Comparison of ENCODE assay signal across 1 cellular context in the genomic region with DNA sequence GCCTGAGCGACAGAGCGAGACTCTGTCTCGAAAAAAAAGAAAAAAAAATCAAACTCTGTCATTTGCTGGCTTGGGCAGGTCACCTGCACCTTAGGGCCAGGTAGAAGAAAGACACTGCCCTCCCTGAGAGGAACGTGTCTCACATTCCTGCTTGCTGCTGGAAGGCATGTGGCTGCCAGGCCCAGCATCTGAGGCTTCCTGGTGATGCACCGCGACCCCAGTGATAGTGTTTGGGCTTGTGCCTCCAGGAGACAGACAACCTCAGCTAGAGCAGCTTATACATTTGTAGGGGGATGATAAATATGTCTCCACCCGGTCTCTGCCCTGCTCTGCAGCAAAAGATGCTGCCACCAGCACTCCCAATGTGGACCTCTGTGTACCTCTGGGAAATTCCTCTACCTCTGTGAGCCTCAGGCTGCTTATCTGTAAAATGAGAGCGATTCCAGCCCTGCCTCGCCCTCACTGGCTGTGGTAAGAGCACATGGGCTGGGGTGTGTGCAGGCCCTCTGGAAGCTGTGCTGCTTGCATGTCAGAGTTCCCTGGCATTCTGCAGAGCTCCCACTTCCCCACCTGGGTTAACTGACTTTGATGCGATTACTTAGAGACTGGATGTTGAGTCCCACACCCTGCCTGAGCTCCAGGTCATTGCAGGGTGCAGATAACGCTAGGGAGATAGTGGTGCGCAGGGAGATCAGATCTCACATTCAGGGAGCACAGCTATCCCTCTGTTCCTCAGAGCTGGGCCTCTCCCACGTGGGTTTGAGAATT.
A peak's percentile ranks its signal among the peaks of the same experiment; 100 is the strongest.
TF ChIP-seq lines count a peak whose summit lies in the region.

No MANE protein-coding gene starts in this region.

TF ChIP-seq in K562, 482 proteins besides CTCF, POLR2A, EP300 and RAD21 (continued from another document and continues in another):
- TF ChIP-seq, protein P1, sequence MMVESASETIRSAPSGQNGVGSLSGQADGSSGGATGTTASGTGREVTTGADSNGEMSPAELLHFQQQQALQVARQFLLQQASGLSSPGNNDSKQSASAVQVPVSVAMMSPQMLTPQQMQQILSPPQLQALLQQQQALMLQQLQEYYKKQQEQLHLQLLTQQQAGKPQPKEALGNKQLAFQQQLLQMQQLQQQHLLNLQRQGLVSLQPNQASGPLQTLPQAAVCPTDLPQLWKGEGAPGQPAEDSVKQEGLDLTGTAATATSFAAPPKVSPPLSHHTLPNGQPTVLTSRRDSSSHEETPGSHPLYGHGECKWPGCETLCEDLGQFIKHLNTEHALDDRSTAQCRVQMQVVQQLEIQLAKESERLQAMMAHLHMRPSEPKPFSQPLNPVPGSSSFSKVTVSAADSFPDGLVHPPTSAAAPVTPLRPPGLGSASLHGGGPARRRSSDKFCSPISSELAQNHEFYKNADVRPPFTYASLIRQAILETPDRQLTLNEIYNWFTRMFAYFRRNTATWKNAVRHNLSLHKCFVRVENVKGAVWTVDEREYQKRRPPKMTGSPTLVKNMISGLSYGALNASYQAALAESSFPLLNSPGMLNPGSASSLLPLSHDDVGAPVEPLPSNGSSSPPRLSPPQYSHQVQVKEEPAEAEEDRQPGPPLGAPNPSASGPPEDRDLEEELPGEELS (CRISPR knock-in tag; IDR thresholded peaks at IDR 0.05; ENCODE audit: borderline replicate concordance) = no peak
- TF ChIP-seq ZFP36 (IDR thresholded peaks at IDR 0.05; ENCODE audit: low read depth, low read length, partially characterized antibody) (no peak), RCOR1 (IDR thresholded peaks at IDR 0.05; ENCODE audit: borderline replicate concordance in 1 of 2, low read depth in 2 of 2, low read length in 2 of 2) (peak in 1 of 2 experiments; percentile 45; a peak in 1 of 4 replicates), SP2 (IDR thresholded peaks at IDR 0.05; ENCODE audit: extremely low read depth, low read depth, low read length, poor library complexity, severe bottlenecking) (no peak), SMAD1 (IDR thresholded peaks at IDR 0.05; ENCODE audit: low read depth, low read length, partially characterized antibody) (no peak), ZBTB7A (IDR thresholded peaks at IDR 0.05; ENCODE audit: borderline replicate concordance, control insufficient read depth, low read depth, low read length) (no peak), SAFB (IDR thresholded peaks at IDR 0.05; ENCODE audit: borderline replicate concordance, low read depth, low read length) (no peak), MECOM (CRISPR knock-in tag; IDR thresholded peaks at IDR 0.05) (no peak), CBX1 (IDR thresholded peaks at IDR 0.05; ENCODE audit: low read depth) (no peak), ILK (tag; IDR thresholded peaks at IDR 0.05; ENCODE audit: borderline replicate concordance, low read depth) (no peak), SNIP1 (IDR thresholded peaks at IDR 0.05; ENCODE audit: low read depth) (no peak), NCOA2 (IDR thresholded peaks at IDR 0.05; ENCODE audit: partially characterized antibody in 2 of 2) (no peak), RUNX1 (IDR thresholded peaks at IDR 0.05; ENCODE audit: low read depth) (no peak), TCF3 (CRISPR knock-in tag; IDR thresholded peaks at IDR 0.05) (no peak), MCM5 (IDR thresholded peaks at IDR 0.05; ENCODE audit: low read depth) (no peak), ZNF143 (CRISPR knock-in tag; IDR thresholded peaks at IDR 0.05) (no peak), CBFA2T3 (IDR thresholded peaks at IDR 0.05) (no peak), SIX5 (IDR thresholded peaks at IDR 0.05; ENCODE audit: borderline replicate concordance in 1 of 2, insufficient read depth in 1 of 2, low read depth in 1 of 2, low read length in 2 of 2) (no peak), CREM (IDR thresholded peaks at IDR 0.05; ENCODE audit: low read depth) (no peak), NR2F6 (CRISPR knock-in tag; IDR thresholded peaks at IDR 0.05) (no peak), ZC3H8 (IDR thresholded peaks at IDR 0.05) (no peak), NCOR1 (IDR thresholded peaks at IDR 0.05) (no peak)
- TF ChIP-seq, protein P2, sequence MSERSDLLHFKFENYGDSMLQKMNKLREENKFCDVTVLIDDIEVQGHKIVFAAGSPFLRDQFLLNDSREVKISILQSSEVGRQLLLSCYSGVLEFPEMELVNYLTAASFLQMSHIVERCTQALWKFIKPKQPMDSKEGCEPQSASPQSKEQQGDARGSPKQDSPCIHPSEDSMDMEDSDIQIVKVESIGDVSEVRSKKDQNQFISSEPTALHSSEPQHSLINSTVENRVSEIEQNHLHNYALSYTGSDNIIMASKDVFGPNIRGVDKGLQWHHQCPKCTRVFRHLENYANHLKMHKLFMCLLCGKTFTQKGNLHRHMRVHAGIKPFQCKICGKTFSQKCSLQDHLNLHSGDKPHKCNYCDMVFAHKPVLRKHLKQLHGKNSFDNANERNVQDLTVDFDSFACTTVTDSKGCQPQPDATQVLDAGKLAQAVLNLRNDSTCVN (CRISPR knock-in tag; IDR thresholded peaks at IDR 0.05) = no peak
- TF ChIP-seq, protein P3, sequence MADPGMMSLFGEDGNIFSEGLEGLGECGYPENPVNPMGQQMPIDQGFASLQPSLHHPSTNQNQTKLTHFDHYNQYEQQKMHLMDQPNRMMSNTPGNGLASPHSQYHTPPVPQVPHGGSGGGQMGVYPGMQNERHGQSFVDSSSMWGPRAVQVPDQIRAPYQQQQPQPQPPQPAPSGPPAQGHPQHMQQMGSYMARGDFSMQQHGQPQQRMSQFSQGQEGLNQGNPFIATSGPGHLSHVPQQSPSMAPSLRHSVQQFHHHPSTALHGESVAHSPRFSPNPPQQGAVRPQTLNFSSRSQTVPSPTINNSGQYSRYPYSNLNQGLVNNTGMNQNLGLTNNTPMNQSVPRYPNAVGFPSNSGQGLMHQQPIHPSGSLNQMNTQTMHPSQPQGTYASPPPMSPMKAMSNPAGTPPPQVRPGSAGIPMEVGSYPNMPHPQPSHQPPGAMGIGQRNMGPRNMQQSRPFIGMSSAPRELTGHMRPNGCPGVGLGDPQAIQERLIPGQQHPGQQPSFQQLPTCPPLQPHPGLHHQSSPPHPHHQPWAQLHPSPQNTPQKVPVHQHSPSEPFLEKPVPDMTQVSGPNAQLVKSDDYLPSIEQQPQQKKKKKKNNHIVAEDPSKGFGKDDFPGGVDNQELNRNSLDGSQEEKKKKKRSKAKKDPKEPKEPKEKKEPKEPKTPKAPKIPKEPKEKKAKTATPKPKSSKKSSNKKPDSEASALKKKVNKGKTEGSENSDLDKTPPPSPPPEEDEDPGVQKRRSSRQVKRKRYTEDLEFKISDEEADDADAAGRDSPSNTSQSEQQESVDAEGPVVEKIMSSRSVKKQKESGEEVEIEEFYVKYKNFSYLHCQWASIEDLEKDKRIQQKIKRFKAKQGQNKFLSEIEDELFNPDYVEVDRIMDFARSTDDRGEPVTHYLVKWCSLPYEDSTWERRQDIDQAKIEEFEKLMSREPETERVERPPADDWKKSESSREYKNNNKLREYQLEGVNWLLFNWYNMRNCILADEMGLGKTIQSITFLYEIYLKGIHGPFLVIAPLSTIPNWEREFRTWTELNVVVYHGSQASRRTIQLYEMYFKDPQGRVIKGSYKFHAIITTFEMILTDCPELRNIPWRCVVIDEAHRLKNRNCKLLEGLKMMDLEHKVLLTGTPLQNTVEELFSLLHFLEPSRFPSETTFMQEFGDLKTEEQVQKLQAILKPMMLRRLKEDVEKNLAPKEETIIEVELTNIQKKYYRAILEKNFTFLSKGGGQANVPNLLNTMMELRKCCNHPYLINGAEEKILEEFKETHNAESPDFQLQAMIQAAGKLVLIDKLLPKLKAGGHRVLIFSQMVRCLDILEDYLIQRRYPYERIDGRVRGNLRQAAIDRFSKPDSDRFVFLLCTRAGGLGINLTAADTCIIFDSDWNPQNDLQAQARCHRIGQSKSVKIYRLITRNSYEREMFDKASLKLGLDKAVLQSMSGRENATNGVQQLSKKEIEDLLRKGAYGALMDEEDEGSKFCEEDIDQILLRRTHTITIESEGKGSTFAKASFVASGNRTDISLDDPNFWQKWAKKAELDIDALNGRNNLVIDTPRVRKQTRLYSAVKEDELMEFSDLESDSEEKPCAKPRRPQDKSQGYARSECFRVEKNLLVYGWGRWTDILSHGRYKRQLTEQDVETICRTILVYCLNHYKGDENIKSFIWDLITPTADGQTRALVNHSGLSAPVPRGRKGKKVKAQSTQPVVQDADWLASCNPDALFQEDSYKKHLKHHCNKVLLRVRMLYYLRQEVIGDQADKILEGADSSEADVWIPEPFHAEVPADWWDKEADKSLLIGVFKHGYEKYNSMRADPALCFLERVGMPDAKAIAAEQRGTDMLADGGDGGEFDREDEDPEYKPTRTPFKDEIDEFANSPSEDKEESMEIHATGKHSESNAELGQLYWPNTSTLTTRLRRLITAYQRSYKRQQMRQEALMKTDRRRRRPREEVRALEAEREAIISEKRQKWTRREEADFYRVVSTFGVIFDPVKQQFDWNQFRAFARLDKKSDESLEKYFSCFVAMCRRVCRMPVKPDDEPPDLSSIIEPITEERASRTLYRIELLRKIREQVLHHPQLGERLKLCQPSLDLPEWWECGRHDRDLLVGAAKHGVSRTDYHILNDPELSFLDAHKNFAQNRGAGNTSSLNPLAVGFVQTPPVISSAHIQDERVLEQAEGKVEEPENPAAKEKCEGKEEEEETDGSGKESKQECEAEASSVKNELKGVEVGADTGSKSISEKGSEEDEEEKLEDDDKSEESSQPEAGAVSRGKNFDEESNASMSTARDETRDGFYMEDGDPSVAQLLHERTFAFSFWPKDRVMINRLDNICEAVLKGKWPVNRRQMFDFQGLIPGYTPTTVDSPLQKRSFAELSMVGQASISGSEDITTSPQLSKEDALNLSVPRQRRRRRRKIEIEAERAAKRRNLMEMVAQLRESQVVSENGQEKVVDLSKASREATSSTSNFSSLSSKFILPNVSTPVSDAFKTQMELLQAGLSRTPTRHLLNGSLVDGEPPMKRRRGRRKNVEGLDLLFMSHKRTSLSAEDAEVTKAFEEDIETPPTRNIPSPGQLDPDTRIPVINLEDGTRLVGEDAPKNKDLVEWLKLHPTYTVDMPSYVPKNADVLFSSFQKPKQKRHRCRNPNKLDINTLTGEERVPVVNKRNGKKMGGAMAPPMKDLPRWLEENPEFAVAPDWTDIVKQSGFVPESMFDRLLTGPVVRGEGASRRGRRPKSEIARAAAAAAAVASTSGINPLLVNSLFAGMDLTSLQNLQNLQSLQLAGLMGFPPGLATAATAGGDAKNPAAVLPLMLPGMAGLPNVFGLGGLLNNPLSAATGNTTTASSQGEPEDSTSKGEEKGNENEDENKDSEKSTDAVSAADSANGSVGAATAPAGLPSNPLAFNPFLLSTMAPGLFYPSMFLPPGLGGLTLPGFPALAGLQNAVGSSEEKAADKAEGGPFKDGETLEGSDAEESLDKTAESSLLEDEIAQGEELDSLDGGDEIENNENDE (IDR thresholded peaks at IDR 0.05; ENCODE audit: low read depth, low read length) = no peak
- TF ChIP-seq, protein P4, sequence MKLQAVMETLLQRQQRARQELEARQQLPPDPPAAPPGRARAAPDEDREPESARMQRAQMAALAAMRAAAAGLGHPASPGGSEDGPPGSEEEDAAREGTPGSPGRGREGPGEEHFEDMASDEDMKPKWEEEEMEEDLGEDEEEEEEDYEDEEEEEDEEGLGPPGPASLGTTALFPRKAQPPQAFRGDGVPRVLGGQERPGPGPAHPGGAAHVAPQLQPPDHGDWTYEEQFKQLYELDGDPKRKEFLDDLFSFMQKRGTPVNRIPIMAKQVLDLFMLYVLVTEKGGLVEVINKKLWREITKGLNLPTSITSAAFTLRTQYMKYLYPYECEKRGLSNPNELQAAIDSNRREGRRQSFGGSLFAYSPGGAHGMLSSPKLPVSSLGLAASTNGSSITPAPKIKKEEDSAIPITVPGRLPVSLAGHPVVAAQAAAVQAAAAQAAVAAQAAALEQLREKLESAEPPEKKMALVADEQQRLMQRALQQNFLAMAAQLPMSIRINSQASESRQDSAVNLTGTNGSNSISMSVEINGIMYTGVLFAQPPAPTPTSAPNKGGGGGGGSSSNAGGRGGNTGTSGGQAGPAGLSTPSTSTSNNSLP (IDR thresholded peaks at IDR 0.05; ENCODE audit: borderline replicate concordance, low read depth, low read length) = no peak
- TF ChIP-seq, protein P5, sequence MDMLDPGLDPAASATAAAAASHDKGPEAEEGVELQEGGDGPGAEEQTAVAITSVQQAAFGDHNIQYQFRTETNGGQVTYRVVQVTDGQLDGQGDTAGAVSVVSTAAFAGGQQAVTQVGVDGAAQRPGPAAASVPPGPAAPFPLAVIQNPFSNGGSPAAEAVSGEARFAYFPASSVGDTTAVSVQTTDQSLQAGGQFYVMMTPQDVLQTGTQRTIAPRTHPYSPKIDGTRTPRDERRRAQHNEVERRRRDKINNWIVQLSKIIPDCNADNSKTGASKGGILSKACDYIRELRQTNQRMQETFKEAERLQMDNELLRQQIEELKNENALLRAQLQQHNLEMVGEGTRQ (CRISPR knock-in tag; IDR thresholded peaks at IDR 0.05) = 0 out of 2 replicates have a peak, but pooled peaks have one; percentile 19
- TF ChIP-seq, protein P6, sequence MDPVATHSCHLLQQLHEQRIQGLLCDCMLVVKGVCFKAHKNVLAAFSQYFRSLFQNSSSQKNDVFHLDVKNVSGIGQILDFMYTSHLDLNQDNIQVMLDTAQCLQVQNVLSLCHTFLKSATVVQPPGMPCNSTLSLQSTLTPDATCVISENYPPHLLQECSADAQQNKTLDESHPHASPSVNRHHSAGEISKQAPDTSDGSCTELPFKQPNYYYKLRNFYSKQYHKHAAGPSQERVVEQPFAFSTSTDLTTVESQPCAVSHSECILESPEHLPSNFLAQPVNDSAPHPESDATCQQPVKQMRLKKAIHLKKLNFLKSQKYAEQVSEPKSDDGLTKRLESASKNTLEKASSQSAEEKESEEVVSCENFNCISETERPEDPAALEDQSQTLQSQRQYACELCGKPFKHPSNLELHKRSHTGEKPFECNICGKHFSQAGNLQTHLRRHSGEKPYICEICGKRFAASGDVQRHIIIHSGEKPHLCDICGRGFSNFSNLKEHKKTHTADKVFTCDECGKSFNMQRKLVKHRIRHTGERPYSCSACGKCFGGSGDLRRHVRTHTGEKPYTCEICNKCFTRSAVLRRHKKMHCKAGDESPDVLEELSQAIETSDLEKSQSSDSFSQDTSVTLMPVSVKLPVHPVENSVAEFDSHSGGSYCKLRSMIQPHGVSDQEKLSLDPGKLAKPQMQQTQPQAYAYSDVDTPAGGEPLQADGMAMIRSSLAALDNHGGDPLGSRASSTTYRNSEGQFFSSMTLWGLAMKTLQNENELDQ (CRISPR knock-in tag; IDR thresholded peaks at IDR 0.05; ENCODE audit: borderline replicate concordance) = no peak
- TF ChIP-seq, protein P7, sequence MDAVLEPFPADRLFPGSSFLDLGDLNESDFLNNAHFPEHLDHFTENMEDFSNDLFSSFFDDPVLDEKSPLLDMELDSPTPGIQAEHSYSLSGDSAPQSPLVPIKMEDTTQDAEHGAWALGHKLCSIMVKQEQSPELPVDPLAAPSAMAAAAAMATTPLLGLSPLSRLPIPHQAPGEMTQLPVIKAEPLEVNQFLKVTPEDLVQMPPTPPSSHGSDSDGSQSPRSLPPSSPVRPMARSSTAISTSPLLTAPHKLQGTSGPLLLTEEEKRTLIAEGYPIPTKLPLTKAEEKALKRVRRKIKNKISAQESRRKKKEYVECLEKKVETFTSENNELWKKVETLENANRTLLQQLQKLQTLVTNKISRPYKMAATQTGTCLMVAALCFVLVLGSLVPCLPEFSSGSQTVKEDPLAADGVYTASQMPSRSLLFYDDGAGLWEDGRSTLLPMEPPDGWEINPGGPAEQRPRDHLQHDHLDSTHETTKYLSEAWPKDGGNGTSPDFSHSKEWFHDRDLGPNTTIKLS (IDR thresholded peaks at IDR 0.05; ENCODE audit: borderline replicate concordance, low read depth) = no peak
- TF ChIP-seq, protein P8, sequence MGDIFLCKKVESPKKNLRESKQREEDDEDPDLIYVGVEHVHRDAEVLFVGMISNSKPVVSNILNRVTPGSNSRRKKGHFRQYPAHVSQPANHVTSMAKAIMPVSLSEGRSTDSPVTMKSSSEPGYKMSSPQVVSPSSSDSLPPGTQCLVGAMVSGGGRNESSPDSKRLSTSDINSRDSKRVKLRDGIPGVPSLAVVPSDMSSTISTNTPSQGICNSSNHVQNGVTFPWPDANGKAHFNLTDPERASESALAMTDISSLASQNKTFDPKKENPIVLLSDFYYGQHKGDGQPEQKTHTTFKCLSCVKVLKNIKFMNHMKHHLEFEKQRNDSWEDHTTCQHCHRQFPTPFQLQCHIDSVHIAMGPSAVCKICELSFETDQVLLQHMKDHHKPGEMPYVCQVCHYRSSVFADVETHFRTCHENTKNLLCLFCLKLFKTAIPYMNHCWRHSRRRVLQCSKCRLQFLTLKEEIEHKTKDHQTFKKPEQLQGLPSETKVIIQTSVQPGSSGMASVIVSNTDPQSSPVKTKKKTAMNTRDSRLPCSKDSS (IDR thresholded peaks at IDR 0.05; ENCODE audit: low read depth, partially characterized antibody) = no peak
